ENCODE assay signal across 1 cellular context in the genomic region with DNA sequence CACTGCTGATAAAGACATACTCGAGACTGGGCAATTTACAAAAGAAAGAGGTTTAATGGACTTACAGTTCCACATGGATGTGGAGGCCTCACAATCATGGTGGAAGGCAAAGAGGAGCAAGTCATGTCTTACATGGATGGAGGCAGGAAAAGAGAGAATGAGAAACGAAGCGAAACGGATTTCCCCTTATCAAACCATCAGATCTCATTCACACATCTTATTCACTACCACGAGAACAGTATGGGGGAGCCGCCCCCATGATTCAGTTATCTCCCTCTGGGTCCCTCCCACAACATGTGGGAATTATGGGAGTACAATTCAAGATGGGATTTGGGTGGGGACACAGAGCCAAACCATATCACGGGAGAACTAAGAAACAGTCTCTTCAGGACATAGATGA. TPM values are rescaled to one million over a fixed set of nuclear protein-coding genes. Genes with fewer than 3 reads are reported as not detected.
"Had no signal": no experiment of that assay in that cellular context is flagged by ENCODE, and none has a peak within 500 bp of the region (broad histone marks: within the 10 kb centered on the region; RNA-seq: fewer than 3 reads in every experiment).

No MANE protein-coding gene starts in this region.

RNA-seq across cellular contexts. Expression of a gene that starts 6.0 kb away (rescaled TPM):
- total RNA-seq: PC-3 had no signal
